Comparison of ENCODE assay signal across 23 cellular contexts in genomic region chr5:74477082-74477453, GRCh38.
"Had no signal": no experiment of that assay in that cellular context is flagged by ENCODE, and none has a peak within 500 bp of the region (broad histone marks: within the 10 kb centered on the region; RNA-seq: fewer than 3 reads in every experiment).

No MANE protein-coding gene starts in this region.

- H3K36me3 Mint-ChIP-seq: naive B cell; stimulated activated effector memory CD8-positive, alpha-beta T cell treated with anti-CD3 and anti-CD28 coated beads, Interleukin-12 subunit alpha, Interleukin-12 subunit beta, amount 100 ng/mL, for 72 hours had no signal

- ATAC-seq: left cardiac atrium; left ventricle myocardium superior; right lobe of liver; stimulated activated effector memory CD8-positive, alpha-beta T cell treated with anti-CD3 and anti-CD28 coated beads, Interleukin-12 subunit alpha, Interleukin-12 subunit beta, amount 100 ng/mL, for 72 hours; stimulated activated naive CD8-positive, alpha-beta T cell treated with anti-CD3 and anti-CD28 coated beads, Interleukin-15, Interleukin-2, amounts not matched to agents 100 U/mL and 50 U/mL, for 24 hours; upper lobe of right lung had no signal

- H3K4me1 ChIP-seq: parathyroid adenoma, prostate gland, right lobe of liver, testis, tibial nerve, upper lobe of right lung, vagina had no signal

- DNase-seq: dorsolateral prefrontal cortex; effector CD8-positive, alpha-beta T cell; foreskin melanocyte; kidney; left cardiac atrium; left ventricle myocardium superior; mesenchymal stem cell; midbrain; naive B cell; right lobe of liver; stimulated activated CD4-positive, alpha-beta T cell treated with anti-CD3 and anti-CD28 coated beads, Interleukin-4, amount 100 ng/mL, for 1 hour; stimulated activated CD8-positive, alpha-beta memory T cell treated with anti-CD3 and anti-CD28 coated beads, Interleukin-4, amount 100 ng/mL, for 48 hours; stimulated activated naive CD8-positive, alpha-beta T cell treated with anti-CD3 and anti-CD28 coated beads, Interleukin-15, Interleukin-2, amounts not matched to agents 100 U/mL and 50 U/mL, for 24 hours; testis; upper lobe of right lung had no signal

- H3K79me2 ChIP-seq: hepatocyte, parathyroid adenoma had no signal

- H3K9ac ChIP-seq: parathyroid adenoma had no signal

- H3K4me3 ChIP-seq: dorsolateral prefrontal cortex, hepatocyte, lung, prostate gland, right lobe of liver, testis, tibial nerve, upper lobe of right lung, vagina had no signal

- H3K9me3 Mint-ChIP-seq: naive B cell; nephron; stimulated activated effector memory CD8-positive, alpha-beta T cell treated with anti-CD3 and anti-CD28 coated beads, Interleukin-12 subunit alpha, Interleukin-12 subunit beta, amount 100 ng/mL, for 72 hours had no signal

- H3K36me3 ChIP-seq: prostate gland, right lobe of liver, tibial nerve, upper lobe of right lung, vagina had no signal

- H2AFZ ChIP-seq: hepatocyte, parathyroid adenoma had no signal

- H3K9me3 ChIP-seq: prostate gland, right lobe of liver, testis, tibial nerve, upper lobe of right lung, vagina had no signal

- H3K4me3 Mint-ChIP-seq: nephron; stimulated activated effector memory CD8-positive, alpha-beta T cell treated with anti-CD3 and anti-CD28 coated beads, Interleukin-12 subunit alpha, Interleukin-12 subunit beta, amount 100 ng/mL, for 72 hours had no signal

- H3K27ac Mint-ChIP-seq: naive B cell; nephron; stimulated activated effector memory CD8-positive, alpha-beta T cell treated with anti-CD3 and anti-CD28 coated beads, Interleukin-12 subunit alpha, Interleukin-12 subunit beta, amount 100 ng/mL, for 72 hours had no signal

- H3K27ac ChIP-seq: hepatocyte, parathyroid adenoma, prostate gland, right lobe of liver, testis, tibial nerve, upper lobe of right lung, vagina had no signal

- H3K27me3 ChIP-seq: dorsolateral prefrontal cortex, hepatocyte, right lobe of liver, testis, tibial nerve, upper lobe of right lung, vagina had no signal

- H3K4me2 ChIP-seq: hepatocyte had no signal
